28 cellular contexts compared by ENCODE assay signal in the genomic region with DNA sequence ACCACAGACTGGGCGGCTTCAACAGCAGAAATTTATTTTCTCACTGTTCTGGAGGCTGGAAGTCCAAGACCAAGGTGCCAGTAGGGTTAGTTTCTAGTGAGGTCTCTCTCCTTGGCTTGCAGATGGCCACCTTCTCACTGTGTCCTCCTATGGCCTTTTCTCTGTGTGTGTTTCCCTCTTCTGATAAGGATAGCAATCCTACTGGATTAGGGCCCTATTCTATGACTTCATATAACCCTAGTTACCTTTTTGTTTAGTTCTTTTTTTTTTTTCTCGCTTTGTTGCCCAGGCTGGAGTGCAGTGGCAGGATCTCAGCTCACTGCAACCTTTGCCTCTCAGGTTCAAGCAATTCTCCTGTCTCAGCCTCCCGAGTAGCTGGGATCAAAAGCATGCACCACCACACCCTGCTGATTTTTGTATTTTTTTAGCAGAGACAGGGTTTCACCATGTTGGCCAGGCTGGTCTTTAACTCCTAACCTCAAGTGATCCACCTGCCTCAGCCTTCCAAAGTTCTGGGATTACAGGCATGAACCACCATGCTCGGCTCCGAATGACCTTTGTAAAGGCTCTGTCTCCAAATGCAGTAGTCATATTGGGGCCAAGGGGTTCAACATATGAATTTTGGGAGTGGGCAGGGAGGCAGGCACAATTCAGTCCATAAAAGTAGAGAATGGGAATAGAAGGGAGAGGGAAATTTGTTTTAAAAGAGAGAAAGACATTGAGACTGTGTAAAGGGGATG. TPM values are rescaled to one million over a fixed set of nuclear protein-coding genes. Genes with fewer than 3 reads are reported as not detected.
"Had no signal": no experiment of that assay in that cellular context is flagged by ENCODE, and none has a peak within 500 bp of the region (broad histone marks: within the 10 kb centered on the region; RNA-seq: fewer than 3 reads in every experiment).

No MANE protein-coding gene starts in this region.

- H3K9me3 ChIP-seq: left ventricle myocardium inferior, psoas muscle, stomach, testis, thyroid gland, transverse colon, upper lobe of right lung had no signal

- H2AFZ ChIP-seq: parathyroid adenoma had no signal

- H3K27ac Mint-ChIP-seq: immature natural killer cell; naive thymus-derived CD8-positive, alpha-beta T cell; nephron; stimulated activated naive B cell treated with anti-CD40 and anti-IgM and Interleukin-4, amounts not matched to agents 10 μg/mL and 1 μg/mL and 100 μg/mL, for 72 hours had no signal

- H3K4me1 Mint-ChIP-seq: immature natural killer cell; nephron; neural crest cell; stimulated activated naive B cell treated with anti-CD40 and anti-IgM and Interleukin-4, amounts not matched to agents 10 μg/mL and 1 μg/mL and 100 μg/mL, for 72 hours had no signal

- ATAC-seq: left colon; naive thymus-derived CD8-positive, alpha-beta T cell; psoas muscle; sciatic nerve; stimulated activated naive B cell treated with anti-CD40 and anti-IgM and Interleukin-4, amounts not matched to agents 10 μg/mL and 1 μg/mL and 100 μg/mL, for 72 hours; stimulated activated naive CD8-positive, alpha-beta T cell treated with anti-CD3 and anti-CD28 coated beads, Interleukin-15, Interleukin-2, amounts not matched to agents 100 U/mL and 50 U/mL, for 24 hours; upper lobe of right lung had no signal

- H3K36me3 ChIP-seq: thyroid gland, transverse colon, upper lobe of right lung had no signal

- H3K36me3 Mint-ChIP-seq: naive thymus-derived CD8-positive, alpha-beta T cell; stimulated activated naive B cell treated with anti-CD40 and anti-IgM and Interleukin-4, amounts not matched to agents 10 μg/mL and 1 μg/mL and 100 μg/mL, for 72 hours had no signal

- H3K9ac ChIP-seq: parathyroid adenoma had no signal

- H3K4me1 ChIP-seq: parathyroid adenoma, psoas muscle, stomach, testis, thyroid gland, transverse colon, upper lobe of right lung had no signal

- FAIRE-seq: islet of Langerhans, urothelium cell line had no signal

- H3K9me3 Mint-ChIP-seq: immature natural killer cell; naive thymus-derived CD8-positive, alpha-beta T cell; nephron; neural crest cell; stimulated activated naive B cell treated with anti-CD40 and anti-IgM and Interleukin-4, amounts not matched to agents 10 μg/mL and 1 μg/mL and 100 μg/mL, for 72 hours had no signal

- H3K4me3 Mint-ChIP-seq: immature natural killer cell; naive thymus-derived CD8-positive, alpha-beta T cell; nephron; neural crest cell; stimulated activated naive B cell treated with anti-CD40 and anti-IgM and Interleukin-4, amounts not matched to agents 10 μg/mL and 1 μg/mL and 100 μg/mL, for 72 hours had no signal

- DNase-seq: hypothalamus; immature natural killer cell; kidney; left colon; left ventricle myocardium inferior; mesendoderm; naive thymus-derived CD8-positive, alpha-beta T cell; nucleus accumbens; psoas muscle; stimulated activated CD4-positive, alpha-beta T cell treated with anti-CD3 and anti-CD28 coated beads, Interleukin-12 subunit alpha, Interleukin-12 subunit beta, amount 100 ng/mL, for 4 hours; stimulated activated CD4-positive, alpha-beta T cell treated with anti-CD3 and anti-CD28 coated beads, Interleukin-15, amount 100 ng/mL, for 24 hours; stimulated activated CD4-positive, alpha-beta T cell treated with anti-CD3 and anti-CD28 coated beads, Interleukin-2, amount 100 ng/mL, for 24 hours; stimulated activated CD4-positive, alpha-beta T cell treated with anti-CD3 and anti-CD28 coated beads, Interleukin-4, amount 100 ng/mL, for 1 hour; stimulated activated naive B cell treated with anti-CD40 and anti-IgM and Interleukin-4, amounts not matched to agents 10 μg/mL and 1 μg/mL and 100 μg/mL, for 72 hours; stimulated activated naive CD8-positive, alpha-beta T cell treated with anti-CD3 and anti-CD28 coated beads, Interleukin-15, Interleukin-2, amounts not matched to agents 100 U/mL and 50 U/mL, for 24 hours; stomach; testis; thyroid gland; transverse colon; upper lobe of right lung had no signal

- H3K79me2 ChIP-seq: parathyroid adenoma had no signal

- H3K27me3 ChIP-seq: testis, thyroid gland, upper lobe of right lung had no signal

- H3K27ac ChIP-seq: left ventricle myocardium inferior, parathyroid adenoma, psoas muscle, skin epidermis, stomach, testis, thyroid gland, transverse colon, upper lobe of right lung had no signal

- H3K4me3 ChIP-seq: left ventricle myocardium inferior, lung, psoas muscle, skin epidermis, stomach, testis, thyroid gland, transverse colon, upper lobe of right lung had no signal

RNA-seq across cellular contexts. Expression of a gene that starts 25.5 kb away (rescaled TPM):
- total RNA-seq: naive thymus-derived CD8-positive, alpha-beta T cell had no signal
- polyA plus RNA-seq: naive thymus-derived CD8-positive, alpha-beta T cell had no signal
